In the genomic region with DNA sequence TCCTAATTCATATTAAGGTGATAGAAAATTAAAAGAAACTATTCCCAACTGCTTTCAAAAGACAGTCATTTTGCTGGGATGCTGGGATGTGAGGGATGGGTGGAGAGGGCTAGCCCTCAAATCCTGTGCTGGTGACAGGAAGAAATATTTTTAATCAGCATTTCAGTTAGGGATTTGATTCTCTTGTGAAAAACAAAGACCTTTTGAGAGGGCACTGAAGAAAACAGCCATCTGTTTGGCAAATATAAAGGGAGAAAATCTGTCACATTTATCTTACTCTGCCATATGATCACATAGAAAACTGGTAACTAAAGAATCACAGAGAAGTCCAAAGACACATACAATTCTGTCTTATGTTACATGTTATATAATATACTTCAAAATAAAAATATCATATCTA, we compare ENCODE assay signal across 13 cellular contexts. TPM values are rescaled to one million over a fixed set of nuclear protein-coding genes. Genes with fewer than 3 reads are reported as not detected.
"Had no signal": no experiment of that assay in that cellular context is flagged by ENCODE, and none has a peak within 500 bp of the region (broad histone marks: within the 10 kb centered on the region; RNA-seq: fewer than 3 reads in every experiment).

No MANE protein-coding gene starts in this region.

- H3K27ac ChIP-seq: pancreas, sigmoid colon, spleen, thoracic aorta had no signal

- DNase-seq: activated CD4-positive, alpha-beta T cell treated with anti-CD3 and anti-CD28 coated beads, Interleukin-2, amount 10 ng/mL, durations not matched to agents 7 days and 5 days; activated CD8-positive, alpha-beta memory T cell treated with anti-CD3 and anti-CD28 coated beads, Interleukin-2, amount 50 U/mL, for 48 hours; activated gamma-delta T cell treated with Interleukin-2 at 50 U/mL for 16 hours; amniotic stem cell; left ventricle myocardium superior; mesenchymal stem cell; naive thymus-derived CD8-positive, alpha-beta T cell; pancreas; sigmoid colon; spleen; stimulated activated naive CD8-positive, alpha-beta T cell treated with anti-CD3 and anti-CD28 coated beads, Interleukin-15, amount 100 ng/mL, for 72 hours had no signal

- H3K4me3 ChIP-seq: pancreas, sigmoid colon, spleen, thoracic aorta had no signal

- H3K9me3 ChIP-seq: pancreas, sigmoid colon, spleen, thoracic aorta had no signal

- H3K27me3 ChIP-seq: pancreas, sigmoid colon, spleen had no signal

- H3K4me1 ChIP-seq: pancreas, sigmoid colon, spleen had no signal

RNA-seq across cellular contexts. Expression of gene FNDC7, which starts 46.1 kb away (rescaled TPM):
- polyA plus RNA-seq: esophagus; naive thymus-derived CD8-positive, alpha-beta T cell; pancreas; sigmoid colon had no signal
